ENCODE assay signal across 9 cellular contexts in the genomic region with DNA sequence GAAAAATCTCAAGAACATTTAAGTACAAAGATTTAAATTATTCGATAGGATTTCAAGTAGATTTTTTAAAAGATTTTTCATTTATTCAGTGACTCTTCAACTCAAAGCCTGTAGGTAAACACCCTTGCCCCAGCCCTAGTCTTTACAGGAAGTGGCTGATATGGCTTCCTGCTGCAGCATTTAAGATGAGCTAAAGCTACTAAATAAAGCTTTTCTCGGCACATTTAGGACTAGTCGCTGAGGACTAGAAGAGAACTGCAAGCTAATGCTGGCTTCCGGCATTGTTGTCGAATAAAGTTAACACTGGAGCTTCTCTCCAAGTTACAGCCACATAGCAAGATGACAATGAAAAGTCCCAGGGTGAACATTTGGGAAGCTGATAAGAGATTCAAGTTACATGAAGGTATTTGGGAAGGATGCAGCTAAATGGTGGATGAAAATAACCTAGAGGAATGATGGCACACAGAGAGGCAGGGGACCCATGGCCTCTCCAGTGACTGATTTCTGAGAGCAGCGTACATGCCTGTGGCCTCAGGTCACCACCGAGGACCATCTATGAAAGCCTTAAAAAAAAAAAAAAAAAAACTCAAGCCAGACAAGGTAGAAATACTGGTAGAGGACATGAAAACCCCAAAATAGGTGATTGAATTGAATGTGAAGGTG.
DNase-seq lines count a peak whose midpoint lies in the region; ATAC-seq and TF ChIP-seq lines count a peak whose summit lies in the region.
"Had no signal": no experiment of that assay in that cellular context is flagged by ENCODE, and none has a peak within 500 bp of the region (broad histone marks: within the 10 kb centered on the region; RNA-seq: fewer than 3 reads in every experiment).

No MANE protein-coding gene starts in this region.

- ATAC-seq in HG02678 (IDR thresholded peaks at IDR 0.05; ENCODE audit: unreplicated experiment), result no peak

- peaks cover 25 to 40% (median 25%) of the 10 kb centered on the region in 3 donors for H3K4me1 Mint-ChIP-seq in IgD-negative memory B cell
- H3K4me1 Mint-ChIP-seq in activated naive CD8-positive, alpha-beta T cell (ENCODE audit: low read depth), result peaks cover 61% of the 10 kb centered on the region
- peaks cover 54% of the 10 kb centered on the region for H3K4me1 Mint-ChIP-seq in stimulated activated naive CD8-positive, alpha-beta T cell treated with anti-CD3 and anti-CD28 coated beads, Interleukin-15, Interleukin-2, amounts not matched to agents 100 ng/mL and 50 ng/mL, for 24 hours (ENCODE audit: low read depth)

- no peak overlapping the region for H3K4me3 ChIP-seq in suprapubic skin

- no peak for TF ChIP-seq CTCF in suprapubic skin (IDR thresholded peaks at IDR 0.05)

- H3K4me1 ChIP-seq in suprapubic skin, result no peaks in the 10 kb centered on the region

- H3K36me3 Mint-ChIP-seq in IgD-negative memory B cell, result no peaks in the 10 kb centered on the region
- peaks cover 14% of the 10 kb centered on the region for H3K36me3 Mint-ChIP-seq in activated naive CD8-positive, alpha-beta T cell
- H3K36me3 Mint-ChIP-seq in stimulated activated naive CD8-positive, alpha-beta T cell treated with anti-CD3 and anti-CD28 coated beads, Interleukin-15, Interleukin-2, amounts not matched to agents 100 ng/mL and 50 ng/mL, for 24 hours (ENCODE audit: low read depth), result peaks cover 8% of the 10 kb centered on the region

- H3K9me3 Mint-ChIP-seq in IgD-negative memory B cell, result peaks cover 4 to 6% (median 5%) of the 10 kb centered on the region in 3 donors
- peaks cover 4% of the 10 kb centered on the region for H3K9me3 Mint-ChIP-seq in activated naive CD8-positive, alpha-beta T cell (ENCODE audit: low read depth)
- H3K9me3 Mint-ChIP-seq in stimulated activated naive CD8-positive, alpha-beta T cell treated with anti-CD3 and anti-CD28 coated beads, Interleukin-15, Interleukin-2, amounts not matched to agents 100 ng/mL and 50 ng/mL, for 24 hours, result peaks cover 7% of the 10 kb centered on the region

- TF ChIP-seq EP300 in suprapubic skin (IDR thresholded peaks at IDR 0.05), result no peak

- H3K27ac Mint-ChIP-seq in IgD-negative memory B cell, result peak overlapping the region; percentile 12 to 84 (median 82)
- peak overlapping the region; percentile 95 for H3K27ac Mint-ChIP-seq in activated naive CD8-positive, alpha-beta T cell
- peak overlapping the region; percentile 78 for H3K27ac Mint-ChIP-seq in stimulated activated naive CD8-positive, alpha-beta T cell treated with anti-CD3 and anti-CD28 coated beads, Interleukin-15, Interleukin-2, amounts not matched to agents 100 ng/mL and 50 ng/mL, for 24 hours

- DNase-seq in activated gamma-delta T cell treated with Interleukin-2 at 50 U/mL for 16 hours, result peak; percentile 43
- no peak for DNase-seq in activated gamma-delta T cell (lab: John Stamatoyannopoulos, UW)
- no peak for DNase-seq in suprapubic skin (ENCODE audit: low spot score in 2 of 2)
- DNase-seq in NCI-H2171 treated with DMSO at 0.1 percent for 48 hours (lab: John Stamatoyannopoulos, UW), result no peak
- DNase-seq: NCI-H2029 had no signal

- 83% methylated on average over 7 of the region's 7 CpGs for WGBS in suprapubic skin

- H3K27me3 ChIP-seq in suprapubic skin, result no peaks in the 10 kb centered on the region

- no peak overlapping the region for H3K27ac ChIP-seq in suprapubic skin

- H3K36me3 ChIP-seq in suprapubic skin, result no peaks in the 10 kb centered on the region

- no peaks in the 10 kb centered on the region for H3K27me3 Mint-ChIP-seq in IgD-negative memory B cell
- no peaks in the 10 kb centered on the region for H3K27me3 Mint-ChIP-seq in activated naive CD8-positive, alpha-beta T cell
- H3K27me3 Mint-ChIP-seq in stimulated activated naive CD8-positive, alpha-beta T cell treated with anti-CD3 and anti-CD28 coated beads, Interleukin-15, Interleukin-2, amounts not matched to agents 100 ng/mL and 50 ng/mL, for 24 hours, result no peaks in the 10 kb centered on the region

- peak overlapping the region in 3 of 4 donors; percentile 22 to 86 (median 60) for H3K4me3 Mint-ChIP-seq in IgD-negative memory B cell
- H3K4me3 Mint-ChIP-seq in activated naive CD8-positive, alpha-beta T cell, result peak overlapping the region; percentile 73
- peak overlapping the region; percentile 51 for H3K4me3 Mint-ChIP-seq in stimulated activated naive CD8-positive, alpha-beta T cell treated with anti-CD3 and anti-CD28 coated beads, Interleukin-15, Interleukin-2, amounts not matched to agents 100 ng/mL and 50 ng/mL, for 24 hours

- TF ChIP-seq POLR2A in suprapubic skin (IDR thresholded peaks at IDR 0.05), result no peak

- H3K9me3 ChIP-seq in suprapubic skin, result no peaks in the 10 kb centered on the region
